In the genomic region with DNA sequence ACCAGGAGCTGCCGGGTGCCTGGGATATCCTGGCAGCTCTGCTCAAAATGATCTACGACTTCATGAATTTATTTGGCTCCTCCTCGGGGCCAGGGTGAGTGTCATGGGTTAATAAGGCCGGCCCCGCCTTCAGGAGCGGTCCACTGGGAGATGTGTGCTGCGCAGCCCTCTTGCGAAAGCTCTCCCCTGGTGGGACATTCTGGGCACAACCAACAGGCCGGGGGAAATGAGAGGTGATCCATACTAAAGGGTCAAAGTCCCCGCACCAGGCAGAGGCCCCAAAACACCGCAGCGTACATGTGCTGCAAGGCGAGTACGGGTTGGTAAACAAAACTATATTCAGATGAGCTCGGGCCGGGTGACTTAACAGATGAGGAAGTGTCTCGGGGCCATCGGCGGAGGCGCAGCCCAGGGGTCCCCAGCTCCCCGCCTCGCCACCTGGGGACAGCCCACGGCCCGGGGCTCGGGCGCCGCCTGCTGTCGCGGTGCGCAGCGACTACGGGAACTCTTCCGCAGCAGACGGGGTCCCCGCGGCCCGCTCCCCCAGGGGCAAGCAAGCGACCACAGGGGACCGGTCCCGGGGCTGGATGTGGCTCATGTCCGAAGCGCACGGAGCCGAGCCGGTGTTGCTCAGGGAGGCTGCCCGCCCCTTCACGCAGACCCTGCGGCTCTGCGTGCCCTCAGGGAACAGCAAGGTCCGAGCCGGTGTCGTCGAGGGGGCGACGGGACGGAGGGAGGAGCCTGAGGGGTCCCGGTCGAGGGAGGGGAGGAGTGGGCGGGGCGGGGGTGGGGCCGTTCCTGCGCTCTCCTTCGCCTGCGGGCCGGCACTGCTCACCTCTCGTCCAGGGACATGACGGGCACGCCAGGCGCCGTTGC, we compare ENCODE assay signal across 8 cellular contexts. TPM values are rescaled to one million over a fixed set of nuclear protein-coding genes. Genes with fewer than 3 reads are reported as not detected.
DNase-seq lines count a peak whose midpoint lies in the region; ATAC-seq lines count a peak whose summit lies in the region.

A gene with protein sequence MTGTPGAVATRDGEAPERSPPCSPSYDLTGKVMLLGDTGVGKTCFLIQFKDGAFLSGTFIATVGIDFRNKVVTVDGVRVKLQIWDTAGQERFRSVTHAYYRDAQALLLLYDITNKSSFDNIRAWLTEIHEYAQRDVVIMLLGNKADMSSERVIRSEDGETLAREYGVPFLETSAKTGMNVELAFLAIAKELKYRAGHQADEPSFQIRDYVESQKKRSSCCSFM (plus strand): TSS at position 834 of the 876 bp plus-strand sequence. CDS start 17 bp downstream, at position 851.

- peak; percentile 46 for ATAC-seq in HG03280 (IDR thresholded peaks at IDR 0.05; ENCODE audit: unreplicated experiment)

- peak; percentile 39 for DNase-seq in ELR (ENCODE audit: low read depth)
- peak in 4 of 5 donors; percentile 40 to 64 (median 42) for DNase-seq in T-helper 1 cell
- DNase-seq in effector CD4-positive, alpha-beta T cell = peak; percentile 45
- peak; percentile 45 for DNase-seq in myocyte (ENCODE audit: low read depth)
- DNase-seq in EL = no peak
- no peak for DNase-seq in hepatic stellate cell (ENCODE audit: low spot score)
- no peak for DNase-seq in NCI-H2029 treated with DMSO at 0.1 percent for 48 hours (lab: John Stamatoyannopoulos, UW)

RNA-seq across cellular contexts. Expression of the gene that starts here (rescaled TPM):
- 0.57 TPM in 1 of 2 replicates, not detected in the other for total RNA-seq in myocyte
- 0.48 TPM for polyA plus RNA-seq in myocyte (2012)

Comparison
In these comparisons a context has a peak if more than half of its experiments do, and no peak if none do; other contexts are left out.
1. Peak in DNase-seq in myocyte; RNA of the gene not detected or under 1 TPM.
2. DNase-seq: peak in ELR (single experiment), T-helper 1 cell (4 of 5) and effector CD4-positive, alpha-beta T cell (single experiment); none in EL (single experiment), hepatic stellate cell (single experiment) and NCI-H2029 treated with DMSO at 0.1 percent for 48 hours (single experiment).